8 cellular contexts compared by ENCODE assay signal in the genomic region with DNA sequence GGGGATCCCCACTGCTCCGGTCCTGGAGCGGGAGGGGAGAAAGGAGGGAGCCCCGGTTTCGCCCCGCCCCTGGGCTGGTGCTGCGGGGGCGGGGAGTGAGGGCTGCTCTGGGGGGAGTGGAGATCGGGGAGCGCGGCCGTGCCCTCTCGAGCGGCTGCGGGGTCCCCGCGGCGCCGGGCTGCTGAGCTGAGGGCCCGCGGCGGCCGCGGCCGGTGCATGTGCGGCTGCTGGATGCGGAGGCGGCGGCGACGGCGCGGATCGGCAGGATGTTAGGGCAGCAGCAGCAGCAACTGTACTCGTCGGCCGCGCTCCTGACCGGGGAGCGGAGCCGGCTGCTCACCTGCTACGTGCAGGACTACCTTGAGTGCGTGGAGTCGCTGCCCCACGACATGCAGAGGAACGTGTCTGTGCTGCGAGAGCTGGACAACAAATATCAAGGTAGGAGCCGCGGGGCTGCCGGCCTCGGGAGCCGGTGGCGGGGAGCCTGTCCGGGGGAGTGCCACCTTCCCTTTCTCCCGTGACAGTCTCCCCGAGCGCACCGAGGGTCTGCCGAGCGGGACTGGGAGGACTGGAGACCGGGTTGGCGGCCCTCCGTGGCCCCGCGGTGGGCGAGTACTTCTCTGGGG. TPM values are rescaled to one million over a fixed set of nuclear protein-coding genes. Genes with fewer than 3 reads are reported as not detected.
A peak's percentile ranks its signal among the peaks of the same experiment; 100 is the strongest.
DNase-seq lines count a peak whose midpoint lies in the region; ATAC-seq and TF ChIP-seq lines count a peak whose summit lies in the region.

A gene with protein sequence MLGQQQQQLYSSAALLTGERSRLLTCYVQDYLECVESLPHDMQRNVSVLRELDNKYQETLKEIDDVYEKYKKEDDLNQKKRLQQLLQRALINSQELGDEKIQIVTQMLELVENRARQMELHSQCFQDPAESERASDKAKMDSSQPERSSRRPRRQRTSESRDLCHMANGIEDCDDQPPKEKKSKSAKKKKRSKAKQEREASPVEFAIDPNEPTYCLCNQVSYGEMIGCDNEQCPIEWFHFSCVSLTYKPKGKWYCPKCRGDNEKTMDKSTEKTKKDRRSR (plus strand): TSS at position 129 of the 626 bp plus-strand sequence. CDS start 138 bp downstream, at position 267.

- H3K4me3 Mint-ChIP-seq in activated CD4-positive, alpha-beta T cell treated with anti-CD3 and anti-CD28 coated beads for 36 hours, result peak within 1 kb of the TSS; percentile 85
- H3K4me3 Mint-ChIP-seq in stimulated activated memory B cell treated with anti-CD40 and anti-IgM and Interleukin-4, amounts not matched to agents 10 μg/mL and 1 μg/mL and 100 μg/mL, for 72 hours, result peak within 1 kb of the TSS; percentile 98

- POLR2A ChIA-PET in activated CD4-positive, alpha-beta T cell treated with anti-CD3 and anti-CD28 coated beads for 36 hours (lab: Charles Lee), result interaction anchor here (0.6 to 1.7 kb wide), 4 partner anchors 50 to 591 kb away, joined by 3 to 9 read pairs (median 6); a partner anchor contains a TSS

- no peaks in the 10 kb centered on the region for H3K27me3 Mint-ChIP-seq in activated CD4-positive, alpha-beta T cell treated with anti-CD3 and anti-CD28 coated beads for 36 hours
- H3K27me3 Mint-ChIP-seq in stimulated activated memory B cell treated with anti-CD40 and anti-IgM and Interleukin-4, amounts not matched to agents 10 μg/mL and 1 μg/mL and 100 μg/mL, for 72 hours, result no peaks in the 10 kb centered on the region

- no peak for TF ChIP-seq CTCF in cardiac fibroblast (IDR thresholded peaks at IDR 0.05; ENCODE audit: low read depth, low read length)

- H3K4me3 ChIP-seq in cardiac fibroblast (replicated peaks in 1 of 2; ENCODE audit: low read depth in 2 of 2, low read length in 2 of 2), result peak within 1 kb of the TSS; percentile 91 to 95

- ATAC-seq in activated CD4-positive, alpha-beta T cell treated with anti-CD3 and anti-CD28 coated beads for 36 hours, result peak; percentile 50
- peak; percentile 46 for ATAC-seq in GM21526 (IDR thresholded peaks at IDR 0.05; ENCODE audit: low FRiP score, unreplicated experiment)
- ATAC-seq in stimulated activated memory B cell treated with anti-CD40 and anti-IgM and Interleukin-4, amounts not matched to agents 10 μg/mL and 1 μg/mL and 100 μg/mL, for 72 hours, result peak; percentile 82

- no peaks in the 10 kb centered on the region for H3K9me3 Mint-ChIP-seq in activated CD4-positive, alpha-beta T cell treated with anti-CD3 and anti-CD28 coated beads for 36 hours (ENCODE audit: low read depth)
- H3K9me3 Mint-ChIP-seq in stimulated activated memory B cell treated with anti-CD40 and anti-IgM and Interleukin-4, amounts not matched to agents 10 μg/mL and 1 μg/mL and 100 μg/mL, for 72 hours, result no peaks in the 10 kb centered on the region

- peaks cover 3% of the 10 kb centered on the region for H3K36me3 Mint-ChIP-seq in activated CD4-positive, alpha-beta T cell treated with anti-CD3 and anti-CD28 coated beads for 36 hours (ENCODE audit: low read depth)
- H3K36me3 Mint-ChIP-seq in stimulated activated memory B cell treated with anti-CD40 and anti-IgM and Interleukin-4, amounts not matched to agents 10 μg/mL and 1 μg/mL and 100 μg/mL, for 72 hours, result peaks cover under 1% of the 10 kb centered on the region

- peak within 1 kb of the TSS; percentile 96 for H3K27ac Mint-ChIP-seq in activated CD4-positive, alpha-beta T cell treated with anti-CD3 and anti-CD28 coated beads for 36 hours
- H3K27ac Mint-ChIP-seq in stimulated activated memory B cell treated with anti-CD40 and anti-IgM and Interleukin-4, amounts not matched to agents 10 μg/mL and 1 μg/mL and 100 μg/mL, for 72 hours, result peak within 1 kb of the TSS; percentile 97

- H3K4me1 Mint-ChIP-seq in activated CD4-positive, alpha-beta T cell treated with anti-CD3 and anti-CD28 coated beads for 36 hours, result peaks cover 29% of the 10 kb centered on the region
- peaks cover 18% of the 10 kb centered on the region for H3K4me1 Mint-ChIP-seq in stimulated activated memory B cell treated with anti-CD40 and anti-IgM and Interleukin-4, amounts not matched to agents 10 μg/mL and 1 μg/mL and 100 μg/mL, for 72 hours

- intact Hi-C loops in activated CD4-positive, alpha-beta T cell treated with anti-CD3 and anti-CD28 coated beads for 36 hours (cut with DNase I, micrococcal nuclease), result loop anchor here (1.0 to 10.0 kb wide), 14 partner anchors 33 to 1920 kb away; a partner anchor contains a TSS

- no peak for DNase-seq in activated CD4-positive, alpha-beta T cell treated with anti-CD3 and anti-CD28 coated beads for 36 hours
- DNase-seq in activated CD4-positive, alpha-beta T cell treated with anti-CD3 and anti-CD28 coated beads, Interleukin-2, amount 50 U/mL, for 48 hours, result no peak
- peak in 60 of 76 experiments; percentile 6 to 98 (median 77) for DNase-seq in HUDEP-2 (lab: John Stamatoyannopoulos, UW; ENCODE audit: unreplicated experiment in 76 of 76)
- peak; percentile 75 for DNase-seq in RPMI7951 (ENCODE audit: low read depth)
- no peak for DNase-seq in cardiac fibroblast (ENCODE audit: low read depth in 2 of 2)
- peak; percentile 78 for DNase-seq in kidney tubule cell (ENCODE audit: low spot score)

- CTCF ChIA-PET in activated CD4-positive, alpha-beta T cell treated with anti-CD3 and anti-CD28 coated beads for 36 hours (lab: Charles Lee), result no interaction called here

RNA-seq across cellular contexts. Expression of the gene that starts here (rescaled TPM):
- 10 to 100 TPM; 19.9 to 30.0 TPM for total RNA-seq in activated CD4-positive, alpha-beta T cell treated with anti-CD3 and anti-CD28 coated beads for 36 hours
- total RNA-seq in RPMI7951 (2014; rRNA removed; shearing (Covaris generic)), result 11.8 and 17.7 TPM in 2 replicates

Comparison
In these comparisons a context has a peak if more than half of its experiments do, and no peak if none do; other contexts are left out.
1. DNase-seq: peak in HUDEP-2 (60 of 76), RPMI7951 (single experiment) and kidney tubule cell (single experiment); none in activated CD4-positive, alpha-beta T cell treated with anti-CD3 and anti-CD28 coated beads for 36 hours (single experiment), activated CD4-positive, alpha-beta T cell treated with anti-CD3 and anti-CD28 coated beads, Interleukin-2, amount 50 U/mL, for 48 hours (0 of 2) and cardiac fibroblast (0 of 2).
2. Peak in every context shown above with its lines, with median percentiles within 50 percentile points of each other: ATAC-seq.